8 cellular contexts compared by ENCODE assay signal in the genomic region with DNA sequence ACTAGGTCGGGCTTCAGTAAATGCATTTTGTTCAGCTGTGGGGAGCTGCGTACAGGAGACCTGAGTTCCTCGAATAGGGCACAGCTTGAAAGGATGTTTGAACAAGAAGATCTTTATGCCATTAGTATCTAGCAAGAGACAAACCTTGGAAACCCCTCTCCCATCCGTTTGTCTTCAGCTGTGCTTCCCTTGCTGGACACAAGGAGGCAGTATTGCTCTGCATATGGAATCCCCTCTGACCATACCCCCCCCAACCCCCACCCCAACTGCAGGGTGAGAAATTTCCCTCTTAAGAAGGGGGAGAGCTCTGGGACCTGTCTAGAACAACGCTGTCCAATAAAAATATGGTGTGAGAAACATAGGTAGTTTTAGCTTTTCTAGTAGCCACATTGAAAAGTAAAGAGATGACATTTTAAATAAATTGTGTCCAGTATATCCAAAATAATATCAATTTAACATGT. TPM values are rescaled to one million over a fixed set of nuclear protein-coding genes. Genes with fewer than 3 reads are reported as not detected.
DNase-seq lines count a peak whose midpoint lies in the region; ATAC-seq, FAIRE-seq and TF ChIP-seq lines count a peak whose summit lies in the region.

No MANE protein-coding gene starts in this region.

- ATAC-seq in foreskin keratinocyte: peak; percentile 22
- no peak for ATAC-seq in omental fat pad (ENCODE audit: low FRiP score)
- no peak for ATAC-seq in HG02623 (IDR thresholded peaks at IDR 0.05; ENCODE audit: unreplicated experiment)

- H3K27ac ChIP-seq in foreskin keratinocyte (no peak overlapping the region), thyroid gland (no peak overlapping the region)

- in situ Hi-C loops in KBM-7 (cut with MboI; ENCODE audit: low pct_unique_long_range_greater_than_20kb, low sequenced_read_pairs): loop anchor here (25.0 kb wide), 3 partner anchors 459 to 784 kb away; partner anchors contain the start of gene C17orf78

- H3K4me1 ChIP-seq in foreskin keratinocyte: no peaks in the 10 kb centered on the region
- peaks cover 18% of the 10 kb centered on the region in 2 donors for H3K4me1 ChIP-seq in thyroid gland

- TF ChIP-seq CTCF in D721Med (IDR thresholded peaks at IDR 0.05; ENCODE audit: insufficient read depth, missing control alignments) (peak; percentile 85), foreskin keratinocyte (conservative IDR thresholded peaks at IDR 0.05) (peak; percentile 79), omental fat pad (IDR thresholded peaks at IDR 0.05) (peak in 1 of 3 donors; percentile 20), thyroid gland (IDR thresholded peaks at IDR 0.05) (peak; percentile 52 to 79 (median 59))

- peak overlapping the region in 1 of 3 donors; percentile 69 for H3K4me3 ChIP-seq in thyroid gland (replicated peaks in 1 of 3)

- intact Hi-C loops in thyroid gland (cut with DNase I): no loop called here

- no peak for FAIRE-seq in D721Med (lab: Jason Lieb, UNC)

- H3K9me3 ChIP-seq in thyroid gland: no peaks in the 10 kb centered on the region

- 12 to 16% methylated on average over 5 of the region's 5 CpGs for WGBS in thyroid gland, 2 donors

- H3K36me3 ChIP-seq in thyroid gland: no peaks in the 10 kb centered on the region

- no peak for DNase-seq in D721Med (ENCODE audit: insufficient read length, low spot score)
- DNase-seq in KBM-7: peak; percentile 80
- peak; percentile 56 for DNase-seq in RPMI7951 (ENCODE audit: low read depth)
- peak; percentile 42 for DNase-seq in activated T-helper 9 cell treated with anti-CD3 and anti-CD28 coated beads, Interleukin-2, amount 50 U/mL, for 16 hours (ENCODE audit: low read depth)
- DNase-seq in foreskin keratinocyte: peak in 1 of 2 donors; percentile 48
- DNase-seq in omental fat pad (ENCODE audit: low spot score): peak; percentile 68
- DNase-seq in thyroid gland: peak; percentile 61 to 65

- H3K27me3 ChIP-seq in foreskin keratinocyte (no peaks in the 10 kb centered on the region), thyroid gland (no peaks in the 10 kb centered on the region)

- no peak for TF ChIP-seq POLR2A in thyroid gland (IDR thresholded peaks at IDR 0.05)

RNA-seq across cellular contexts. Expression of gene MRM1, which starts 1.6 kb away (rescaled TPM):
- total RNA-seq in RPMI7951 (2014; rRNA removed; shearing (Covaris generic)): 4.3 and 5.0 TPM in 2 replicates
- 7.3 and 9.5 TPM in 2 replicates for total RNA-seq in foreskin keratinocyte
- 9.2 and 12.1 TPM in 2 replicates for polyA plus RNA-seq in foreskin keratinocyte
- 1 to 10 TPM; 5.3 to 8.2 (median 5.6) TPM for total RNA-seq in omental fat pad
- total RNA-seq in thyroid gland: 1 to 10 TPM; 5.8 to 9.8 (median 7.4) TPM

RNA-seq across cellular contexts. Expression of gene DHRS11, which starts 11.3 kb away (rescaled TPM):
- 11.2 and 12.4 TPM in 2 replicates for total RNA-seq in RPMI7951 (2014; rRNA removed; shearing (Covaris generic))
- total RNA-seq in foreskin keratinocyte (7.9 and 8.8 TPM in 2 replicates), omental fat pad (10 to 100 TPM in 2 of 4 donors, 1 to 10 TPM in 2; 5.6 to 19.8 (median 11.1) TPM), thyroid gland (10 to 100 TPM; 12.3 to 28.4 (median 21.4) TPM)
- polyA plus RNA-seq in foreskin keratinocyte: 10.3 and 12.5 TPM in 2 replicates

RNA-seq across cellular contexts. Expression of gene GGNBP2, which starts 58.2 kb away (rescaled TPM):
- 29.0 and 38.9 TPM in 2 replicates for total RNA-seq in RPMI7951 (2014; rRNA removed; shearing (Covaris generic))
- total RNA-seq in foreskin keratinocyte: 49.9 and 55.1 TPM in 2 replicates
- 34.6 and 35.2 TPM in 2 replicates for polyA plus RNA-seq in foreskin keratinocyte
- 10 to 100 TPM; 54.3 to 80.9 (median 63.1) TPM for total RNA-seq in omental fat pad
- 10 to 100 TPM; 47.3 to 74.1 (median 58.0) TPM for total RNA-seq in thyroid gland
